ENCODE assay signal across 8 cellular contexts in the genomic region with DNA sequence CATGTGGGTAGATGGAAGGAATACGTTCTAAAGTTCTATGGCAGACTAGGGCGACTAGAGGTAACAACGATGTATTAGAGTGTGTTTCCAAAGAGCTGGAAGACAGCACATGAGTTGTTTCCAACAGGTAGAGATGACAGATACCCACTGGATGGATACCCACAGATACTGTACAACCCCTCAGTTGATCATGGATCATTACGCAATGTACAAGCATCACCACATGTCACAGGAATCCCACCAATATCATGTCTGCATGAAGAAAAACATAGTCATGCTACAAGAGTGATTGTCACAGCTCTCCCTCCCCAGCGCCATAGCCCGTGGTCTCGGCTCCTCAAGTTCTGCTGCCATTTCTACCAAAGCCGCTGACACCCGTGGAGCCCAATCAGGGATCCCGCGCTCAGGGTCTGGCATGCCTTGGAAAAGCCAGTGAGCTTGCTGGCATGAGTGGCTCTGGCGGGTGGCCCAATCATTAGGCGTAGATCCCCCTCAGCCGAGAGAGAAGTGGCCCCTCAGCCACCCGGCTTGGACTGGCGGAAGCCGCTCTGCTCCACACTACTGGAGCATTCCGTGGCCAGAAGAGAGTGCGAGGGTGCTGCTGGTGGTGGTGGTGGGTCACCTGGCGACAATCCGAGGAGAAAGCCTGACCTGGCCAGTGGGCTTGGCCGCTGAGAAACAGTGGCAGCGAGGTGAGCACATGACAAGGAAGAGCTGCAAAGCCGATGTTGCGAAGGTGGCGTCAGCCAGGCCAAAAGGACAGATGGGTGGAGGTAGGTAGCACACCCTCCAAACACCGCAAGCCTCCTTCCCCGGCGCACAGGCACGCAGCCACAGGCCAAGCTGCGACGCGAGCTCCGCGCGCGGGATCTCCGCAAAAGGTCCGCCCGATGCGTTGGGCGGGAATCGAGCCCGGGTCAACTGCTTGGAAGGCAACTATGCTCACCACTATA.
DNase-seq lines count a peak whose midpoint lies in the region; ATAC-seq and FAIRE-seq lines count a peak whose summit lies in the region.

No MANE protein-coding gene starts in this region.

- H3K4me1 ChIP-seq in skeletal muscle satellite cell (ENCODE audit: control insufficient read depth, insufficient read depth, low read length), result no peaks in the 10 kb centered on the region

- ATAC-seq in HG03095 (IDR thresholded peaks at IDR 0.05; ENCODE audit: unreplicated experiment), result no peak

- H3K4me3 ChIP-seq in skeletal muscle satellite cell (ENCODE audit: low read length), result peak overlapping the region; percentile 75

- H3K27me3 ChIP-seq in skeletal muscle satellite cell (ENCODE audit: control insufficient read depth, insufficient read depth, low read length), result peaks cover 24% of the 10 kb centered on the region

- H3K9ac ChIP-seq in skeletal muscle satellite cell (ENCODE audit: low read depth, low read length), result no peak overlapping the region

- no peaks in the 10 kb centered on the region for H3K9me3 ChIP-seq in skeletal muscle satellite cell (replicated peaks; ENCODE audit: low read length)

- DNase-seq in activated CD4-positive, alpha-beta T cell treated with anti-CD3 and anti-CD28 coated beads for 48 hours, result peak; percentile 57
- DNase-seq in activated CD4-positive, alpha-beta T cell treated with anti-CD3 and anti-CD28 coated beads for 4 hours, result no peak
- DNase-seq in activated CD4-positive, alpha-beta T cell treated with anti-CD3 and anti-CD28 coated beads, Interleukin-2, amount 50 U/mL, for 48 hours, result peak; percentile 70 to 76
- DNase-seq in frontal cortex (ENCODE audit: low spot score in 2 of 2), result peak; percentile 12 to 43
- no peak for DNase-seq in DMS53 (lab: John Stamatoyannopoulos, UW)
- no peak for DNase-seq in pons (ENCODE audit: low spot score)

- H3K4me2 ChIP-seq in skeletal muscle satellite cell (ENCODE audit: low read length), result peak overlapping the region; percentile 90

- FAIRE-seq in frontal cortex (lab: Jason Lieb, UNC), result no peak

- no peaks in the 10 kb centered on the region for H3K36me3 ChIP-seq in skeletal muscle satellite cell (ENCODE audit: insufficient read depth, low read length)

Comparison
In these comparisons a context has a peak if more than half of its experiments do, and no peak if none do; other contexts are left out.
1. DNase-seq: peak in activated CD4-positive, alpha-beta T cell treated with anti-CD3 and anti-CD28 coated beads for 48 hours (single experiment), activated CD4-positive, alpha-beta T cell treated with anti-CD3 and anti-CD28 coated beads, Interleukin-2, amount 50 U/mL, for 48 hours (2 of 2) and frontal cortex (2 of 2); none in activated CD4-positive, alpha-beta T cell treated with anti-CD3 and anti-CD28 coated beads for 4 hours (0 of 2), DMS53 (single experiment) and pons (single experiment).